In the genomic region with DNA sequence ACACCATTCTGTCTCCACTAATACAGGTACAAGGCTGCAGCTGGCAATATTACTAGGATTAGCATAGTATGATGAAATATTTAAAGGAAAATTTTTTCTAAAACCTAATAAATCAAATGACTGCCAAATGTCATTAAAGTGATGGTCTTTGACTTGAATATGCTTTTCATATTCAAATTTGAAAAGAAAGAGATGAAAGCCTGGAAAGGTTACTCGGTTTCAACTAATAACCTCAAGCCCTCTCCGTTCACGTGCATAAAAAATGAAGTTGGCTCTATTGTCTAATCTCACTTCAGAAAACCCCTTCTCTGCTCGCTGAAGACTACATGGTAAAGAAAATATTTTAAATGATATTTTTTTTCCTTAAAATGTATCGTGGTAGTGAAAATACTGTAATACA, we compare ENCODE assay signal across 20 cellular contexts.
"Had no signal": no experiment of that assay in that cellular context is flagged by ENCODE, and none has a peak within 500 bp of the region (broad histone marks: within the 10 kb centered on the region; RNA-seq: fewer than 3 reads in every experiment).

No MANE protein-coding gene starts in this region.

- H3K4me1 ChIP-seq: esophagus squamous epithelium, gastrocnemius medialis, heart right ventricle, left lung, lower lobe of right lung had no signal

- H3K4me3 ChIP-seq: coronary artery, dorsolateral prefrontal cortex, esophagus squamous epithelium, gastrocnemius medialis, heart right ventricle, left lung, lower lobe of right lung, mucosa of descending colon had no signal

- H3K27ac ChIP-seq: coronary artery, dorsolateral prefrontal cortex, esophagus squamous epithelium, gastrocnemius medialis, heart right ventricle, left lung, lower lobe of right lung had no signal

- DNase-seq: dermis blood vessel endothelial cell; dorsolateral prefrontal cortex; effector CD4-positive, alpha-beta T cell; effector memory CD4-positive, alpha-beta T cell; esophagus squamous epithelium; foreskin fibroblast; foreskin melanocyte; gastrocnemius medialis; glutamatergic neuron; head of caudate nucleus; heart right ventricle; hippocampal formation; left cardiac atrium; left lung; left ventricle myocardium superior; lower lobe of right lung; mesenchymal stem cell; mucosa of descending colon; naive B cell had no signal

- H3K27me3 ChIP-seq: dorsolateral prefrontal cortex, esophagus squamous epithelium, gastrocnemius medialis, heart right ventricle, left lung had no signal

- H3K36me3 ChIP-seq: esophagus squamous epithelium, gastrocnemius medialis, left lung, lower lobe of right lung had no signal

- H3K9me3 ChIP-seq: esophagus squamous epithelium, gastrocnemius medialis, heart right ventricle, left lung, lower lobe of right lung, mucosa of descending colon had no signal
